ENCODE assay signal across 11 cellular contexts in genomic region chr15:34435658-34436057, GRCh38. TPM values are rescaled to one million over a fixed set of nuclear protein-coding genes. Genes with fewer than 3 reads are reported as not detected.
DNase-seq lines count a peak whose midpoint lies in the region; ATAC-seq and TF ChIP-seq lines count a peak whose summit lies in the region.
"Had no signal": no experiment of that assay in that cellular context is flagged by ENCODE, and none has a peak within 500 bp of the region (broad histone marks: within the 10 kb centered on the region; RNA-seq: fewer than 3 reads in every experiment).

No MANE protein-coding gene starts in this region.

- no peak for TF ChIP-seq POLR2A in esophagus muscularis mucosa (IDR thresholded peaks at IDR 0.05; ENCODE audit: low read depth)

- peaks cover 3% of the 10 kb centered on the region for H3K27me3 Mint-ChIP-seq in chondrocyte (ENCODE audit: low read depth)
- H3K27me3 Mint-ChIP-seq in progenitor cell of endocrine pancreas = peaks cover 18% of the 10 kb centered on the region

- POLR2A ChIA-PET in PC-3 (lab: Charles Lee; ENCODE audit: unreplicated experiment) = no interaction called here

- ATAC-seq in PC-3 (peak; percentile 16; the same call in 1 of the 2 replicates), GM21737 (IDR thresholded peaks at IDR 0.05; ENCODE audit: unreplicated experiment) (no peak)

- H3K4me3 ChIP-seq in GM06990 (replicated peaks; ENCODE audit: low read depth, low read length) (peak overlapping the region; percentile 64), PC-3 (ENCODE audit: low read length) (peak overlapping the region; percentile 75), esophagus muscularis mucosa (peak overlapping the region in 2 of 4 donors; percentile 66 to 77)

- CTCF ChIA-PET in PC-3 (lab: Charles Lee) = interaction anchor here (1.2 kb wide), 1 partner anchor 152 kb away, joined by 3 read pairs; no protein-coding TSS in a partner anchor

- no peaks in the 10 kb centered on the region for H3K27me3 ChIP-seq in GM06990 (replicated peaks; ENCODE audit: control insufficient read depth, insufficient read depth, low read length)
- H3K27me3 ChIP-seq in PC-3 (ENCODE audit: low read length) = no peaks in the 10 kb centered on the region
- no peaks in the 10 kb centered on the region for H3K27me3 ChIP-seq in esophagus muscularis mucosa

- no peak for TF ChIP-seq EP300 in esophagus muscularis mucosa (IDR thresholded peaks at IDR 0.05)

- intact Hi-C loops in PC-3 (cut with micrococcal nuclease) (loop anchor here (2.0 kb wide), 1 partner anchor 75 kb away; no protein-coding TSS in a partner anchor), esophagus muscularis mucosa (cut with DNase I) (no loop called here)

- no peak overlapping the region for H2AFZ ChIP-seq in PC-3 (ENCODE audit: low read length)

- H3K9me2 ChIP-seq in PC-3 (replicated peaks; ENCODE audit: low read length) = no peaks in the 10 kb centered on the region

- peaks cover 50% of the 10 kb centered on the region for H3K79me2 ChIP-seq in PC-3 (ENCODE audit: low read length)
- H3K79me2 ChIP-seq: parathyroid adenoma had no signal

- no peak for DNase-seq in GM06990 (ENCODE audit: extremely low read depth, insufficient read length)
- no peak for DNase-seq in PC-3
- DNase-seq in chondrocyte (ENCODE audit: low spot score) = no peak
- no peak for DNase-seq in progenitor cell of endocrine pancreas (ENCODE audit: low spot score, unreplicated experiment)
- no peak for DNase-seq in esophagus muscularis mucosa (ENCODE audit: extremely low spot score)
- DNase-seq in COLO829 (ENCODE audit: low spot score) = no peak
- DNase-seq: cerebellar nuclear complex; DND-41; stimulated activated CD4-positive, alpha-beta T cell treated with anti-CD3 and anti-CD28 coated beads, Interleukin-4, amount 100 ng/mL, for 4 hours had no signal

- H3K4me3 Mint-ChIP-seq in chondrocyte (ENCODE audit: unreplicated experiment) (peak overlapping the region; percentile 78), progenitor cell of endocrine pancreas (ENCODE audit: low read depth) (peak overlapping the region; percentile 50)

- H3K4me1 ChIP-seq in PC-3 (ENCODE audit: insufficient read depth, low read length) = peaks cover 12% of the 10 kb centered on the region
- peaks cover 0 to 23% (median 18%) of the 10 kb centered on the region in 4 donors for H3K4me1 ChIP-seq in esophagus muscularis mucosa
- H3K4me1 ChIP-seq: parathyroid adenoma had no signal

- H3K27ac Mint-ChIP-seq in chondrocyte (ENCODE audit: unreplicated experiment) = no peak overlapping the region
- H3K27ac Mint-ChIP-seq in progenitor cell of endocrine pancreas = no peak overlapping the region

- no peaks in the 10 kb centered on the region for H3K9me3 ChIP-seq in PC-3 (ENCODE audit: low read length)
- H3K9me3 ChIP-seq in esophagus muscularis mucosa = no peaks in the 10 kb centered on the region

- H3F3A ChIP-seq in PC-3 (ENCODE audit: low read length, unreplicated experiment) = no peaks in the 10 kb centered on the region

- TF ChIP-seq CTCF in GM06990 (IDR thresholded peaks at IDR 0.05; ENCODE audit: insufficient read depth, low read length, poor library complexity, severe bottlenecking) (no peak), PC-3 (conservative IDR thresholded peaks at IDR 0.05; ENCODE audit: low read depth, low read length) (no peak), chondrocyte (IDR thresholded peaks at IDR 0.05) (no peak), progenitor cell of endocrine pancreas (IDR thresholded peaks at IDR 0.05; ENCODE audit: unreplicated experiment) (no peak), esophagus muscularis mucosa (IDR thresholded peaks at IDR 0.05) (no peak)

- H3K9me3 Mint-ChIP-seq in chondrocyte (ENCODE audit: low read depth) = no peaks in the 10 kb centered on the region
- H3K9me3 Mint-ChIP-seq in progenitor cell of endocrine pancreas (ENCODE audit: low read depth) = peaks cover 3% of the 10 kb centered on the region

- peak overlapping the region; percentile 92 for H3K4me2 ChIP-seq in PC-3 (ENCODE audit: low read length)

- H3K36me3 ChIP-seq in GM06990 (ENCODE audit: control insufficient read depth, insufficient read depth, low read length) = peaks cover 3% of the 10 kb centered on the region
- peaks cover 6% of the 10 kb centered on the region; the same call in 1 of the 2 replicates for H3K36me3 ChIP-seq in PC-3 (ENCODE audit: low read depth, low read length)
- H3K36me3 ChIP-seq in esophagus muscularis mucosa = peaks cover 0 to 33% (median 3%) of the 10 kb centered on the region in 4 donors

- no peak overlapping the region for H3K27ac ChIP-seq in PC-3 (ENCODE audit: low read length)
- no peak overlapping the region for H3K27ac ChIP-seq in esophagus muscularis mucosa (replicated peaks in 1 of 4)
- H3K27ac ChIP-seq: parathyroid adenoma had no signal

- H3K36me3 Mint-ChIP-seq in chondrocyte (ENCODE audit: low read depth) (peaks cover 20% of the 10 kb centered on the region), progenitor cell of endocrine pancreas (ENCODE audit: insufficient read depth) (peaks cover 3% of the 10 kb centered on the region)

- H3K9ac ChIP-seq in PC-3 (ENCODE audit: low read length) = peak overlapping the region; percentile 73
- H3K9ac ChIP-seq: parathyroid adenoma had no signal

- H3K4me1 Mint-ChIP-seq in chondrocyte (ENCODE audit: low read depth) (peaks cover 20% of the 10 kb centered on the region), progenitor cell of endocrine pancreas (ENCODE audit: low read depth) (peaks cover 5% of the 10 kb centered on the region)

- BruUV-seq in PC-3 (replicated peaks; lab: Mats Ljungman, UMichigan) = no TSS peak

- peaks cover 7% of the 10 kb centered on the region; the same call in 1 of the 2 replicates for H4K20me1 ChIP-seq in PC-3 (ENCODE audit: low read length)

- WGBS in esophagus muscularis mucosa = 84% methylated on average over 8 of the region's 11 CpGs

RNA-seq across cellular contexts. Expression of gene GOLGA8A, which starts 1.9 kb away (rescaled TPM):
- 25.3 and 37.3 TPM in 2 replicates for total RNA-seq in PC-3 (2014; rRNA removed)
- 106 to 116 TPM (median 106 TPM) in 3 replicates for total RNA-seq in chondrocyte
- total RNA-seq in progenitor cell of endocrine pancreas = 160 and 161 TPM in 2 replicates
- 10 to 100 TPM; 13.2 to 35.3 (median 16.4) TPM for total RNA-seq in esophagus muscularis mucosa
